26 cellular contexts compared by ENCODE assay signal in the genomic region with DNA sequence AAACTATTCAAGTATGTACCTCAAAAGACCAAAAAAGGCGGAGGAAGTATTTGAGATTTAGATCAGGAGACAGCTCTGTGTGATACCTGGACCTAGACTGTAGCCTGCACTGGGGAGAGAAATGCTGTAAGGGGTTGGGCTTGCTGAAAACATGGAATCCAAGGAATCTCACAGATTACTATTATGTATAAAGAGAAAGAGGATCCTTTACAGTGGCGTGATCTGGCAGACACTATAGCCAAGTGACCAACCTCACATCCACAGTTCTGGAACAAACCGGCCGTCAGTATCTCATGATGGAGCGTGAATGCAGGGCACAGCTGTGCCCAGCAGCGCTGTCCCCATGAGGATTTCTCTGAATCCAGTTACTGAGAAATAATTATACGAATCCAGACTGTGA. TPM values are rescaled to one million over a fixed set of nuclear protein-coding genes. Genes with fewer than 3 reads are reported as not detected.
DNase-seq lines count a peak whose midpoint lies in the region; ATAC-seq and TF ChIP-seq lines count a peak whose summit lies in the region.
"Had no signal": no experiment of that assay in that cellular context is flagged by ENCODE, and none has a peak within 500 bp of the region (broad histone marks: within the 10 kb centered on the region; RNA-seq: fewer than 3 reads in every experiment).

No MANE protein-coding gene starts in this region.

- H3K9me3 ChIP-seq in lower lobe of right lung, result no peaks in the 10 kb centered on the region
- H3K9me3 ChIP-seq: ovary, stomach, tibial artery had no signal

- H3K4me3 ChIP-seq in lower lobe of right lung, result no peak overlapping the region
- H3K4me3 ChIP-seq: ovary, stomach, tibial artery had no signal

- DNase-seq in activated CD8-positive, alpha-beta memory T cell treated with anti-CD3 and anti-CD28 coated beads, Interleukin-2, amount 10 ng/mL, durations not matched to agents 7 days and 5 days, result no peak
- no peak for DNase-seq in activated CD8-positive, alpha-beta memory T cell treated with anti-CD3 and anti-CD28 coated beads for 24 hours
- no peak for DNase-seq in activated CD8-positive, alpha-beta T cell treated with anti-CD3 and anti-CD28 coated beads for 36 hours
- DNase-seq in myocyte (ENCODE audit: low read depth), result peak; percentile 50
- no peak for DNase-seq in type B pancreatic cell (ENCODE audit: extremely low spot score, unreplicated experiment)
- DNase-seq in 8988T, result no peak
- no peak for DNase-seq in lower lobe of right lung
- DNase-seq: activated CD4-positive, alpha-beta T cell treated with anti-CD3 and anti-CD28 coated beads, Interleukin-2, amount 50 U/mL, for 48 hours; activated gamma-delta T cell treated with Interleukin-2 at 50 U/mL for 16 hours; activated naive CD8-positive, alpha-beta T cell treated with anti-CD3 and anti-CD28 coated beads, Interleukin-2, amount 50 U/mL, for 24 hours; DMS79; effector CD8-positive, alpha-beta T cell; foreskin keratinocyte; left colon; naive thymus-derived CD8-positive, alpha-beta T cell; NCI-H1092 treated with DMSO at 0.1 percent for 48 hours; NCI-H187 treated with DMSO at 0.1 percent for 48 hours; NCI-H526; ovary; retina; stimulated activated CD4-positive, alpha-beta T cell treated with anti-CD3 and anti-CD28 coated beads, Interleukin-12 subunit alpha, Interleukin-12 subunit beta, amount 100 ng/mL, for 4 hours; stomach; T-helper 9 cell; tibial artery had no signal

- H3K27ac Mint-ChIP-seq in activated CD8-positive, alpha-beta memory T cell treated with anti-CD3 and anti-CD28 coated beads, Interleukin-2, amount 10 ng/mL, durations not matched to agents 7 days and 5 days, result peak overlapping the region; percentile 8
- peak overlapping the region; percentile 59 for H3K27ac Mint-ChIP-seq in activated CD8-positive, alpha-beta T cell treated with anti-CD3 and anti-CD28 coated beads for 36 hours
- peak overlapping the region; percentile 44 for H3K27ac Mint-ChIP-seq in type B pancreatic cell
- H3K27ac Mint-ChIP-seq: activated naive CD8-positive, alpha-beta T cell treated with anti-CD3 and anti-CD28 coated beads, Interleukin-2, amount 50 U/mL, for 24 hours; WTC11 had no signal

- POLR2A ChIA-PET in activated CD8-positive, alpha-beta T cell treated with anti-CD3 and anti-CD28 coated beads for 36 hours (lab: Charles Lee), result interaction anchor here (0.8 to 1.2 kb wide), 2 partner anchors 12 to 13 kb away, joined by 3 to 4 read pairs; no protein-coding TSS in a partner anchor

- H3K4me3 Mint-ChIP-seq in activated CD8-positive, alpha-beta memory T cell treated with anti-CD3 and anti-CD28 coated beads, Interleukin-2, amount 10 ng/mL, durations not matched to agents 7 days and 5 days, result no peak overlapping the region
- H3K4me3 Mint-ChIP-seq in activated CD8-positive, alpha-beta T cell treated with anti-CD3 and anti-CD28 coated beads for 36 hours, result no peak overlapping the region
- H3K4me3 Mint-ChIP-seq in type B pancreatic cell, result no peak overlapping the region
- H3K4me3 Mint-ChIP-seq: activated naive CD8-positive, alpha-beta T cell treated with anti-CD3 and anti-CD28 coated beads, Interleukin-2, amount 50 U/mL, for 24 hours; naive thymus-derived CD8-positive, alpha-beta T cell; WTC11 had no signal

- no peaks in the 10 kb centered on the region for H3K27me3 ChIP-seq in lower lobe of right lung (ENCODE audit: low read depth)
- H3K27me3 ChIP-seq: foreskin keratinocyte, ovary, stomach, tibial artery had no signal

- H3K9me3 Mint-ChIP-seq in activated CD8-positive, alpha-beta memory T cell treated with anti-CD3 and anti-CD28 coated beads, Interleukin-2, amount 10 ng/mL, durations not matched to agents 7 days and 5 days (ENCODE audit: low read depth), result no peaks in the 10 kb centered on the region
- no peaks in the 10 kb centered on the region for H3K9me3 Mint-ChIP-seq in activated CD8-positive, alpha-beta T cell treated with anti-CD3 and anti-CD28 coated beads for 36 hours
- H3K9me3 Mint-ChIP-seq in type B pancreatic cell, result no peaks in the 10 kb centered on the region
- H3K9me3 Mint-ChIP-seq: activated naive CD8-positive, alpha-beta T cell treated with anti-CD3 and anti-CD28 coated beads, Interleukin-2, amount 50 U/mL, for 24 hours; naive thymus-derived CD8-positive, alpha-beta T cell; WTC11 had no signal

- H3K27ac ChIP-seq in lower lobe of right lung, result no peak overlapping the region
- H3K27ac ChIP-seq: foreskin keratinocyte, ovary, tibial artery had no signal

- H3K4me1 Mint-ChIP-seq in activated CD8-positive, alpha-beta memory T cell treated with anti-CD3 and anti-CD28 coated beads, Interleukin-2, amount 10 ng/mL, durations not matched to agents 7 days and 5 days, result peaks cover 6% of the 10 kb centered on the region
- peaks cover 10% of the 10 kb centered on the region for H3K4me1 Mint-ChIP-seq in activated CD8-positive, alpha-beta T cell treated with anti-CD3 and anti-CD28 coated beads for 36 hours (ENCODE audit: low read depth)
- no peaks in the 10 kb centered on the region for H3K4me1 Mint-ChIP-seq in type B pancreatic cell (ENCODE audit: unreplicated experiment)
- H3K4me1 Mint-ChIP-seq: WTC11 had no signal

- intact Hi-C loops in activated CD8-positive, alpha-beta T cell treated with anti-CD3 and anti-CD28 coated beads for 36 hours (cut with micrococcal nuclease), result no loop called here
- intact Hi-C loops in lower lobe of right lung (cut with DNase I), result no loop called here

- H3K27me3 Mint-ChIP-seq in activated CD8-positive, alpha-beta memory T cell treated with anti-CD3 and anti-CD28 coated beads, Interleukin-2, amount 10 ng/mL, durations not matched to agents 7 days and 5 days, result no peaks in the 10 kb centered on the region
- no peaks in the 10 kb centered on the region for H3K27me3 Mint-ChIP-seq in activated CD8-positive, alpha-beta T cell treated with anti-CD3 and anti-CD28 coated beads for 36 hours
- H3K27me3 Mint-ChIP-seq in type B pancreatic cell, result no peaks in the 10 kb centered on the region
- H3K27me3 Mint-ChIP-seq: activated naive CD8-positive, alpha-beta T cell treated with anti-CD3 and anti-CD28 coated beads, Interleukin-2, amount 50 U/mL, for 24 hours; naive thymus-derived CD8-positive, alpha-beta T cell had no signal

- ATAC-seq in activated CD8-positive, alpha-beta memory T cell treated with anti-CD3 and anti-CD28 coated beads, Interleukin-2, amount 10 ng/mL, durations not matched to agents 7 days and 5 days, result no peak
- no peak for ATAC-seq in activated CD8-positive, alpha-beta T cell treated with anti-CD3 and anti-CD28 coated beads for 36 hours
- ATAC-seq in lower lobe of right lung, result no peak
- no peak for ATAC-seq in GM19023 (IDR thresholded peaks at IDR 0.05; ENCODE audit: unreplicated experiment)
- ATAC-seq: activated naive CD8-positive, alpha-beta T cell treated with anti-CD3 and anti-CD28 coated beads, Interleukin-2, amount 50 U/mL, for 24 hours; foreskin keratinocyte; left colon; naive thymus-derived CD8-positive, alpha-beta T cell; WTC11 had no signal

- CTCF ChIA-PET in activated CD8-positive, alpha-beta memory T cell treated with anti-CD3 and anti-CD28 coated beads, Interleukin-2, amount 10 ng/mL, durations not matched to agents 7 days and 5 days (lab: Charles Lee), result no interaction called here
- CTCF ChIA-PET in activated CD8-positive, alpha-beta T cell treated with anti-CD3 and anti-CD28 coated beads for 36 hours (lab: Charles Lee), result no interaction called here

- H3K36me3 Mint-ChIP-seq in activated CD8-positive, alpha-beta memory T cell treated with anti-CD3 and anti-CD28 coated beads, Interleukin-2, amount 10 ng/mL, durations not matched to agents 7 days and 5 days, result peaks cover 33% of the 10 kb centered on the region
- H3K36me3 Mint-ChIP-seq in activated CD8-positive, alpha-beta T cell treated with anti-CD3 and anti-CD28 coated beads for 36 hours (ENCODE audit: low read depth), result peaks cover 53% of the 10 kb centered on the region
- H3K36me3 Mint-ChIP-seq in type B pancreatic cell, result peaks cover 21% of the 10 kb centered on the region

- no peak for TF ChIP-seq CTCF in activated CD8-positive, alpha-beta T cell treated with anti-CD3 and anti-CD28 coated beads for 36 hours (IDR thresholded peaks at IDR 0.05)
- no peak for TF ChIP-seq CTCF in type B pancreatic cell (conservative IDR thresholded peaks at IDR 0.05)
- TF ChIP-seq CTCF in lower lobe of right lung (IDR thresholded peaks at IDR 0.05), result no peak

- H3K36me3 ChIP-seq in lower lobe of right lung, result peaks cover 97% of the 10 kb centered on the region
- H3K36me3 ChIP-seq: ovary had no signal

- H3K4me1 ChIP-seq in lower lobe of right lung, result no peaks in the 10 kb centered on the region
- H3K4me1 ChIP-seq: foreskin keratinocyte, stomach, tibial artery had no signal

RNA-seq across cellular contexts. Expression of a gene that starts 12.2 kb away (rescaled TPM):
- 10 to 100 TPM; 40.5 to 52.7 TPM for total RNA-seq in activated CD8-positive, alpha-beta memory T cell treated with anti-CD3 and anti-CD28 coated beads, Interleukin-2, amount 10 ng/mL, durations not matched to agents 7 days and 5 days
- 10 to 100 TPM; 45.2 to 45.9 TPM for total RNA-seq in activated CD8-positive, alpha-beta T cell treated with anti-CD3 and anti-CD28 coated beads for 36 hours
- 33.7 and 45.3 TPM in 2 replicates for total RNA-seq in myocyte
- 31.0 TPM for polyA plus RNA-seq in myocyte (2012)
- 34.3 and 40.6 TPM in 2 replicates for total RNA-seq in type B pancreatic cell (ENCODE audit: low replicate concordance)
- 27.8 TPM for total RNA-seq in lower lobe of right lung

RNA-seq across cellular contexts. Expression of a gene that starts 43.3 kb away (rescaled TPM):
- total RNA-seq in activated CD8-positive, alpha-beta memory T cell treated with anti-CD3 and anti-CD28 coated beads, Interleukin-2, amount 10 ng/mL, durations not matched to agents 7 days and 5 days, result 10 to 100 TPM; 56.2 to 66.8 TPM
- total RNA-seq in activated CD8-positive, alpha-beta T cell treated with anti-CD3 and anti-CD28 coated beads for 36 hours, result 10 to 100 TPM; 57.7 to 60.1 TPM
- 80.7 and 84.7 TPM in 2 replicates for total RNA-seq in myocyte
- polyA plus RNA-seq in myocyte (2012), result 71.0 TPM
- total RNA-seq in type B pancreatic cell (ENCODE audit: low replicate concordance), result 73.4 and 79.8 TPM in 2 replicates
- 73.5 TPM for total RNA-seq in lower lobe of right lung

RNA-seq across cellular contexts. Expression of a gene that starts 46.4 kb away (rescaled TPM):
- total RNA-seq in activated CD8-positive, alpha-beta memory T cell treated with anti-CD3 and anti-CD28 coated beads, Interleukin-2, amount 10 ng/mL, durations not matched to agents 7 days and 5 days, result 10 to 100 TPM; 69.2 to 88.6 TPM
- 10 to 100 TPM; 27.4 to 27.7 TPM for total RNA-seq in activated CD8-positive, alpha-beta T cell treated with anti-CD3 and anti-CD28 coated beads for 36 hours
- total RNA-seq in myocyte, result 32.8 and 42.6 TPM in 2 replicates
- 33.3 TPM for polyA plus RNA-seq in myocyte (2012)
- total RNA-seq in type B pancreatic cell (ENCODE audit: low replicate concordance), result 14.1 and 21.9 TPM in 2 replicates
- 53.9 TPM for total RNA-seq in lower lobe of right lung

Comparison
In these comparisons a context has a peak if more than half of its experiments do, and no peak if none do; other contexts are left out.
1. H3K27ac Mint-ChIP-seq: peak in every context shown above with its lines; median percentile 59 in activated CD8-positive, alpha-beta T cell treated with anti-CD3 and anti-CD28 coated beads for 36 hours; 44 in type B pancreatic cell; 8 in activated CD8-positive, alpha-beta memory T cell treated with anti-CD3 and anti-CD28 coated beads, Interleukin-2, amount 10 ng/mL, durations not matched to agents 7 days and 5 days.